9 cellular contexts compared by ENCODE assay signal in the genomic region with DNA sequence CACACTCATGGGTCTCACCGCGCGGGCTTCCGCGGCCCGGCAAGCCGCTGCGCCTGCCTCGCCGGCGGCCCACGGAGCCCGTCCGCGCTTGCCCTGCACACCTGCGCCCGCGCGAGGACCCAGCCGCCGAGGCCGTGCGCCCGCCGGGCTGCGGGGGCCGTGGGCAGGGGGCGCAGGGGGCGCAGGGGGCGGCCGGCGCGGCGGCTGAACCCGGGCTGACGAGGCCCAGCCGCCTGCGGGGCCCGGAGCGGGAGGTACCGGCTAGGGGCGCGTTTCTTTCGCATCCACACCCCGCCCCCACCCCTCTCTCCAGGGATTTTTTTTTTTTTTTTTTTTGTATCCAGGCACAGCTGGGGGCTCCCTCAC. TPM values are rescaled to one million over a fixed set of nuclear protein-coding genes. Genes with fewer than 3 reads are reported as not detected.
A peak's percentile ranks its signal among the peaks of the same experiment; 100 is the strongest.
DNase-seq lines count a peak whose midpoint lies in the region; ATAC-seq and TF ChIP-seq lines count a peak whose summit lies in the region.
"Had no signal": no experiment of that assay in that cellular context is flagged by ENCODE, and none has a peak within 500 bp of the region (broad histone marks: within the 10 kb centered on the region; RNA-seq: fewer than 3 reads in every experiment).

No MANE protein-coding gene starts in this region.

- no peak for TF ChIP-seq POLR2A in right lobe of liver (IDR thresholded peaks at IDR 0.05)

- ATAC-seq in activated CD8-positive, alpha-beta memory T cell treated with anti-CD3 and anti-CD28 coated beads, Interleukin-2, amount 10 ng/mL, durations not matched to agents 7 days and 5 days: peak; percentile 21
- ATAC-seq in right lobe of liver (no peak), thoracic aorta (ENCODE audit: insufficient number of reproducible peaks, low FRiP score, low read depth) (no peak)

- H3K4me3 ChIP-seq in right lobe of liver (peak overlapping the region; percentile 54 to 68 (median 57)), thoracic aorta (peak overlapping the region; percentile 81)

- H3K4me1 Mint-ChIP-seq in activated CD8-positive, alpha-beta memory T cell treated with anti-CD3 and anti-CD28 coated beads, Interleukin-2, amount 10 ng/mL, durations not matched to agents 7 days and 5 days: peaks cover 49% of the 10 kb centered on the region
- peaks cover 50% of the 10 kb centered on the region for H3K4me1 Mint-ChIP-seq in activated naive CD8-positive, alpha-beta T cell (ENCODE audit: low read depth)

- DNase-seq in activated CD8-positive, alpha-beta memory T cell treated with anti-CD3 and anti-CD28 coated beads, Interleukin-2, amount 10 ng/mL, durations not matched to agents 7 days and 5 days: no peak
- no peak for DNase-seq in activated CD8-positive, alpha-beta memory T cell treated with anti-CD3 and anti-CD28 coated beads, Interleukin-2, amount 50 U/mL, for 48 hours
- DNase-seq in right lobe of liver (no peak), thoracic aorta (ENCODE audit: low spot score) (no peak), HK-2 (ENCODE audit: unreplicated experiment) (no peak), iPS-NIHi11 (ENCODE audit: low spot score) (no peak), NCI-H524 treated with DMSO at 0.1 percent for 48 hours (lab: John Stamatoyannopoulos, UW) (no peak)
- DNase-seq: stimulated activated CD4-positive, alpha-beta T cell treated with anti-CD3 and anti-CD28 coated beads, Interleukin-2, amount 100 ng/mL, for 48 hours had no signal

- H3K36me3 ChIP-seq in right lobe of liver (no peaks in the 10 kb centered on the region), thoracic aorta (no peaks in the 10 kb centered on the region)

- H3K9me3 Mint-ChIP-seq in activated CD8-positive, alpha-beta memory T cell treated with anti-CD3 and anti-CD28 coated beads, Interleukin-2, amount 10 ng/mL, durations not matched to agents 7 days and 5 days (ENCODE audit: low read depth): no peaks in the 10 kb centered on the region
- no peaks in the 10 kb centered on the region for H3K9me3 Mint-ChIP-seq in activated naive CD8-positive, alpha-beta T cell (ENCODE audit: low read depth)

- no peak for TF ChIP-seq CTCF in right lobe of liver (IDR thresholded peaks at IDR 0.05)
- TF ChIP-seq CTCF in thoracic aorta (IDR thresholded peaks at IDR 0.05): no peak

- H3K27me3 ChIP-seq in right lobe of liver: peaks cover 13 to 24% of the 10 kb centered on the region in 2 donors
- H3K27me3 ChIP-seq in thoracic aorta (replicated peaks; ENCODE audit: insufficient read depth): peaks cover 20% of the 10 kb centered on the region

- no CpG with 5 or more reads among the region's 45 CpGs for WGBS in right lobe of liver (ENCODE audit: insufficient coverage, low coverage, low lambda C conversion rate, missing lambda C conversion rate)

- peaks cover 91% of the 10 kb centered on the region for H3K27me3 Mint-ChIP-seq in activated CD8-positive, alpha-beta memory T cell treated with anti-CD3 and anti-CD28 coated beads, Interleukin-2, amount 10 ng/mL, durations not matched to agents 7 days and 5 days
- peaks cover 60% of the 10 kb centered on the region for H3K27me3 Mint-ChIP-seq in activated naive CD8-positive, alpha-beta T cell

- no peaks in the 10 kb centered on the region for H3K9me3 ChIP-seq in right lobe of liver
- H3K9me3 ChIP-seq in thoracic aorta: no peaks in the 10 kb centered on the region

- peaks cover 2% of the 10 kb centered on the region for H3K36me3 Mint-ChIP-seq in activated CD8-positive, alpha-beta memory T cell treated with anti-CD3 and anti-CD28 coated beads, Interleukin-2, amount 10 ng/mL, durations not matched to agents 7 days and 5 days
- no peaks in the 10 kb centered on the region for H3K36me3 Mint-ChIP-seq in activated naive CD8-positive, alpha-beta T cell

- no peak overlapping the region for H3K27ac ChIP-seq in right lobe of liver
- no peak overlapping the region for H3K27ac ChIP-seq in thoracic aorta

- intact Hi-C loops in right lobe of liver (cut with DNase I): loop anchor here in 1 of 2 donors (10.0 kb wide), 1 partner anchor 386 kb away; no protein-coding TSS in a partner anchor

- peak overlapping the region; percentile 78 for H3K4me3 Mint-ChIP-seq in activated CD8-positive, alpha-beta memory T cell treated with anti-CD3 and anti-CD28 coated beads, Interleukin-2, amount 10 ng/mL, durations not matched to agents 7 days and 5 days
- H3K4me3 Mint-ChIP-seq in activated naive CD8-positive, alpha-beta T cell: peak overlapping the region; percentile 97

- H3K27ac Mint-ChIP-seq in activated CD8-positive, alpha-beta memory T cell treated with anti-CD3 and anti-CD28 coated beads, Interleukin-2, amount 10 ng/mL, durations not matched to agents 7 days and 5 days: no peak overlapping the region
- no peak overlapping the region for H3K27ac Mint-ChIP-seq in activated naive CD8-positive, alpha-beta T cell

- H3K4me1 ChIP-seq in right lobe of liver (peaks cover 0 to 47% (median 4%) of the 10 kb centered on the region in 4 donors), thoracic aorta (ENCODE audit: control insufficient read depth in 1 of 2, low read depth in 2 of 2) (peaks cover 26 to 49% of the 10 kb centered on the region in 2 donors)

- CTCF ChIA-PET in activated CD8-positive, alpha-beta memory T cell treated with anti-CD3 and anti-CD28 coated beads, Interleukin-2, amount 10 ng/mL, durations not matched to agents 7 days and 5 days (lab: Charles Lee): interaction anchor here (0.6 to 1.0 kb wide), 3 partner anchors 135 to 409 kb away, joined by 3 read pairs; no protein-coding TSS in a partner anchor

RNA-seq across cellular contexts. Expression of a gene that starts 43.8 kb away (rescaled TPM):
- 10 to 100 TPM; 22.2 to 30.5 TPM for total RNA-seq in activated CD8-positive, alpha-beta memory T cell treated with anti-CD3 and anti-CD28 coated beads, Interleukin-2, amount 10 ng/mL, durations not matched to agents 7 days and 5 days
- total RNA-seq in right lobe of liver (10 to 100 TPM; 13.1 to 31.6 (median 19.7) TPM), thoracic aorta (100 to 1,000 TPM; 114 to 116 TPM)

RNA-seq across cellular contexts. Expression of a gene that starts 47.5 kb away (rescaled TPM):
- total RNA-seq in activated CD8-positive, alpha-beta memory T cell treated with anti-CD3 and anti-CD28 coated beads, Interleukin-2, amount 10 ng/mL, durations not matched to agents 7 days and 5 days: not detected
- total RNA-seq in right lobe of liver (not detected), thoracic aorta (not detected)
